23 cellular contexts compared by ENCODE assay signal in genomic region chr1:22687191-22687590, GRCh38. TPM values are rescaled to one million over a fixed set of nuclear protein-coding genes. Genes with fewer than 3 reads are reported as not detected.
DNase-seq lines count a peak whose midpoint lies in the region; TF ChIP-seq lines count a peak whose summit lies in the region.
"Had no signal": no experiment of that assay in that cellular context is flagged by ENCODE, and none has a peak within 500 bp of the region (broad histone marks: within the 10 kb centered on the region; RNA-seq: fewer than 3 reads in every experiment).

No MANE protein-coding gene starts in this region.

- intact Hi-C loops in tibial artery (cut with DNase I; ENCODE audit: low total_unique reads) = no loop called here

- WGBS in neuronal stem cell (ENCODE audit: extremely low coverage in 2 of 2, insufficient read length in 2 of 2, insufficient replicate concordance in 1 of 2), 2 donors = no CpG with 5 or more reads among the region's 2 CpGs

- H3K4me3 ChIP-seq in choroid plexus epithelial cell (ENCODE audit: low read depth, low read length) (no peak overlapping the region), neuronal stem cell (ENCODE audit: low read length in 2 of 2) (no peak overlapping the region), tibial artery (no peak overlapping the region)
- H3K4me3 ChIP-seq: A549, GM12878, K562 had no signal

- DNase-seq in NCI-H1092 treated with DMSO at 0.1 percent for 48 hours (lab: John Stamatoyannopoulos, UW) (peak; percentile 8), NCI-H1092 (lab: John Stamatoyannopoulos, UW) (no peak), choroid plexus epithelial cell (ENCODE audit: low read depth) (peak; percentile 42), neuronal stem cell (ENCODE audit: low spot score) (no peak), tibial artery (no peak), GM19238 (ENCODE audit: insufficient read length, low spot score) (no peak)
- no peak for DNase-seq in activated naive CD8-positive, alpha-beta T cell treated with anti-CD3 and anti-CD28 coated beads for 36 hours
- DNase-seq: AML-193; Caco-2; CD4-positive, alpha-beta T cell; DMS79; GOT3; H7 had no signal

- no peak overlapping the region for H3K4me2 ChIP-seq in neuronal stem cell (ENCODE audit: insufficient read depth, low read length, poor library complexity, severe bottlenecking)
- H3K4me2 ChIP-seq: A549 had no signal

- H3K4me3 Mint-ChIP-seq in activated naive CD8-positive, alpha-beta T cell treated with anti-CD3 and anti-CD28 coated beads for 36 hours = no peak overlapping the region
- H3K4me3 Mint-ChIP-seq: CD4-positive, alpha-beta T cell had no signal

- no peaks in the 10 kb centered on the region for H3K9me3 Mint-ChIP-seq in activated naive CD8-positive, alpha-beta T cell treated with anti-CD3 and anti-CD28 coated beads for 36 hours
- H3K9me3 Mint-ChIP-seq: CD4-positive, alpha-beta T cell had no signal

- H3K27ac ChIP-seq in neuronal stem cell (replicated peaks; ENCODE audit: low read length) (no peak overlapping the region), tibial artery (no peak overlapping the region)
- H3K27ac ChIP-seq: 22Rv1, A549, C4-2B, HL-60 had no signal

- H3K27me3 ChIP-seq in neuronal stem cell (ENCODE audit: control insufficient read depth in 3 of 3, insufficient read depth in 3 of 3, low read depth in 1 of 3, low read length in 3 of 3) = no peaks in the 10 kb centered on the region
- peaks cover 0 to 46% of the 10 kb centered on the region in 2 donors for H3K27me3 ChIP-seq in tibial artery

- H3K27ac Mint-ChIP-seq in activated naive CD8-positive, alpha-beta T cell treated with anti-CD3 and anti-CD28 coated beads for 36 hours = no peak overlapping the region
- H3K27ac Mint-ChIP-seq: CD4-positive, alpha-beta T cell had no signal

- H2BK120ac ChIP-seq in neuronal stem cell (ENCODE audit: low read depth, low read length) = peak overlapping the region; percentile 16

- H3K23ac ChIP-seq in neuronal stem cell (ENCODE audit: low read depth, low read length, poor library complexity) = no peak overlapping the region

- no peak overlapping the region for H2AFZ ChIP-seq in neuronal stem cell (ENCODE audit: low read length)

- no peaks in the 10 kb centered on the region for H3K4me1 Mint-ChIP-seq in activated naive CD8-positive, alpha-beta T cell treated with anti-CD3 and anti-CD28 coated beads for 36 hours

- no peak overlapping the region for H4K8ac ChIP-seq in neuronal stem cell (ENCODE audit: low read depth, low read length)

- H3K9ac ChIP-seq in neuronal stem cell (ENCODE audit: low read depth, low read length, poor library complexity) = no peak overlapping the region

- H4K91ac ChIP-seq in neuronal stem cell (ENCODE audit: low read depth, low read length, poor library complexity) = no peak overlapping the region

- H2BK15ac ChIP-seq in neuronal stem cell (ENCODE audit: low read length) = peak overlapping the region; percentile 11

- no peaks in the 10 kb centered on the region for H3K36me3 Mint-ChIP-seq in activated naive CD8-positive, alpha-beta T cell treated with anti-CD3 and anti-CD28 coated beads for 36 hours

- H3K9me3 ChIP-seq in neuronal stem cell (replicated peaks in 1 of 2; ENCODE audit: control insufficient read depth in 2 of 2, insufficient read depth in 1 of 2, low read depth in 1 of 2, low read length in 2 of 2) = no peaks in the 10 kb centered on the region
- no peaks in the 10 kb centered on the region for H3K9me3 ChIP-seq in tibial artery
- H3K9me3 ChIP-seq: A549, Caco-2 had no signal

- no peak overlapping the region for H2BK5ac ChIP-seq in neuronal stem cell (ENCODE audit: low read length)

- H3K79me1 ChIP-seq in neuronal stem cell (ENCODE audit: low read depth, low read length) = no peaks in the 10 kb centered on the region

- H3K18ac ChIP-seq in neuronal stem cell (ENCODE audit: low read length) = no peak overlapping the region

- H3K14ac ChIP-seq in neuronal stem cell (ENCODE audit: low read length) = no peak overlapping the region

- H3K36me3 ChIP-seq in neuronal stem cell (replicated peaks in 1 of 2; ENCODE audit: control insufficient read depth in 2 of 2, insufficient read depth in 2 of 2, low read length in 2 of 2) (no peaks in the 10 kb centered on the region), tibial artery (no peaks in the 10 kb centered on the region)

- no peak for TF ChIP-seq CTCF in choroid plexus epithelial cell (conservative IDR thresholded peaks at IDR 0.05; ENCODE audit: low read depth, low read length)
- TF ChIP-seq CTCF in tibial artery (IDR thresholded peaks at IDR 0.05) = no peak

- peak overlapping the region; percentile 75 for H2BK12ac ChIP-seq in neuronal stem cell (ENCODE audit: low read length)

- H3K4ac ChIP-seq in neuronal stem cell (ENCODE audit: low read length) = no peak overlapping the region

- H3K4me1 ChIP-seq in neuronal stem cell (ENCODE audit: control insufficient read depth in 2 of 2, insufficient read depth in 1 of 2, low read depth in 1 of 2, low read length in 2 of 2) = peaks cover 24 to 34% of the 10 kb centered on the region in 2 donors
- no peaks in the 10 kb centered on the region for H3K4me1 ChIP-seq in tibial artery

- peak overlapping the region; percentile 10 for H2AK5ac ChIP-seq in neuronal stem cell (ENCODE audit: low read depth, low read length)

- H3K27me3 Mint-ChIP-seq in activated naive CD8-positive, alpha-beta T cell treated with anti-CD3 and anti-CD28 coated beads for 36 hours = peaks cover 8% of the 10 kb centered on the region

RNA-seq across cellular contexts. Expression of gene EPHB2, which starts 23.4 kb away (rescaled TPM):
- polyA plus RNA-seq in neuronal stem cell (2013, experiment 1 of 2) = 25.3 TPM
- 26.4 TPM for polyA plus RNA-seq in neuronal stem cell (2013, experiment 2 of 2)
- total RNA-seq in activated naive CD8-positive, alpha-beta T cell treated with anti-CD3 and anti-CD28 coated beads for 36 hours = under 1 TPM in 1 of 2 experiments, not detected in 1; 0.04 TPM
- total RNA-seq: K562 had no signal
- polyA plus RNA-seq: K562 had no signal

RNA-seq across cellular contexts. Expression of gene C1QB, which starts 34.2 kb away (rescaled TPM):
- not detected for polyA plus RNA-seq in neuronal stem cell (2013, experiment 1 of 2)
- not detected for polyA plus RNA-seq in neuronal stem cell (2013, experiment 2 of 2)
- total RNA-seq in activated naive CD8-positive, alpha-beta T cell treated with anti-CD3 and anti-CD28 coated beads for 36 hours = not detected
- total RNA-seq: Caco-2; CD4-positive, alpha-beta T cell; Daoy; G401; H7; HT1080 had no signal
- polyA plus RNA-seq: A549, BJ, GM12878, K562 had no signal

RNA-seq across cellular contexts. Expression of gene C1QC, which starts 43.8 kb away (rescaled TPM):
- polyA plus RNA-seq in neuronal stem cell (2013, experiment 1 of 2) = not detected
- not detected for polyA plus RNA-seq in neuronal stem cell (2013, experiment 2 of 2)
- not detected for total RNA-seq in activated naive CD8-positive, alpha-beta T cell treated with anti-CD3 and anti-CD28 coated beads for 36 hours
- total RNA-seq: Caco-2; CD4-positive, alpha-beta T cell; Daoy; G401; H7; HT1080 had no signal
- polyA plus RNA-seq: A549, BJ, GM12878, K562 had no signal

RNA-seq across cellular contexts. Expression of gene C1QA, which starts 50.8 kb away (rescaled TPM):
- not detected for polyA plus RNA-seq in neuronal stem cell (2013, experiment 1 of 2)
- polyA plus RNA-seq in neuronal stem cell (2013, experiment 2 of 2) = not detected
- not detected for total RNA-seq in activated naive CD8-positive, alpha-beta T cell treated with anti-CD3 and anti-CD28 coated beads for 36 hours
- total RNA-seq: Caco-2; CD4-positive, alpha-beta T cell; Daoy; G401; H7; HT1080 had no signal
- polyA plus RNA-seq: A549, BJ, GM12878, K562 had no signal

Comparison
In these comparisons a context has a peak if more than half of its experiments do, and no peak if none do; other contexts are left out.
1. DNase-seq: peak in NCI-H1092 treated with DMSO at 0.1 percent for 48 hours (single experiment) and choroid plexus epithelial cell (single experiment); none in NCI-H1092 (single experiment), neuronal stem cell (single experiment), activated naive CD8-positive, alpha-beta T cell treated with anti-CD3 and anti-CD28 coated beads for 36 hours (single experiment), tibial artery (0 of 2) and GM19238 (single experiment).